Comparison of ENCODE assay signal across 31 cellular contexts in genomic region chr3:77052733-77053680, GRCh38. TPM values are rescaled to one million over a fixed set of nuclear protein-coding genes. Genes with fewer than 3 reads are reported as not detected.
DNase-seq lines count a peak whose midpoint lies in the region; ATAC-seq, FAIRE-seq and TF ChIP-seq lines count a peak whose summit lies in the region.
"Had no signal": no experiment of that assay in that cellular context is flagged by ENCODE, and none has a peak within 500 bp of the region (broad histone marks: within the 10 kb centered on the region; RNA-seq: fewer than 3 reads in every experiment).

No MANE protein-coding gene starts in this region.

- H3K9me2 ChIP-seq in OCI-LY7 (ENCODE audit: insufficient read depth, low read length): no peaks in the 10 kb centered on the region

- no peaks in the 10 kb centered on the region for H3K4me1 Mint-ChIP-seq in natural killer cell treated with Interleukin-12 subunit alpha and Interleukin-12 subunit beta and Interleukin-15 and Interleukin-18, amount 100 ng/mL, for 72 hours (ENCODE audit: low read depth in 2 of 2)
- H3K4me1 Mint-ChIP-seq: activated naive CD4-positive, alpha-beta T cell treated with anti-CD3 and anti-CD28 coated beads, Interleukin-2, amount 50 U/mL, for 24 hours had no signal

- H3K27ac ChIP-seq in colonic mucosa (no peak overlapping the region), SJCRH30 (no peak overlapping the region), OCI-LY7 (ENCODE audit: low read depth, low read length, poor library complexity, severe bottlenecking) (no peak overlapping the region)
- H3K27ac ChIP-seq: epithelial cell of prostate, GM23248, PC-9, sigmoid colon, tibial artery, WERI-Rb-1 had no signal

- H3K4me2 ChIP-seq in OCI-LY7 (ENCODE audit: low read length): no peak overlapping the region
- H3K4me2 ChIP-seq: PC-9 had no signal

- intact Hi-C loops in colonic mucosa (cut with DNase I): no loop called here
- intact Hi-C loops in OCI-LY7 (cut with micrococcal nuclease; ENCODE audit: unreplicated experiment): no loop called here

- DNase-seq in G401 (ENCODE audit: low spot score) (peak; percentile 35), NCI-H1105 treated with DMSO at 0.1 percent for 48 hours (lab: John Stamatoyannopoulos, UW) (peak; percentile 76), adipocyte (ENCODE audit: low read depth) (peak; percentile 67), colonic mucosa (no peak), SJCRH30 (no peak), OCI-LY7 (ENCODE audit: low spot score) (no peak)
- no peak for DNase-seq in natural killer cell treated with Interleukin-12 subunit alpha and Interleukin-12 subunit beta and Interleukin-15 and Interleukin-18, amount 100 ng/mL, for 72 hours (ENCODE audit: low spot score)
- DNase-seq: activated CD4-positive, alpha-beta T cell treated with anti-CD3 and anti-CD28 coated beads for 48 hours; activated CD8-positive, alpha-beta memory T cell treated with anti-CD3 and anti-CD28 coated beads for 24 hours; activated T-cell treated with anti-CD3 and anti-CD28 coated beads for 4 hours; amygdala; CD4-positive, alpha-beta T cell; GM23248; Kasumi-1; kidney; left ventricle myocardium superior; mesendoderm; NCI-H2081 treated with DMSO at 0.1 percent for 48 hours; NK-92 treated with Interleukin-12 subunit alpha and Interleukin-12 subunit beta, amount 100 ng/mL, for 24 hours; nucleus accumbens; PC-9; sigmoid colon; stimulated activated CD4-positive, alpha-beta T cell treated with anti-CD3 and anti-CD28 coated beads, Interleukin-4, amount 100 ng/mL, for 24 hours; T1000; tibial artery; WERI-Rb-1 had no signal

- no peak for ATAC-seq in natural killer cell treated with Interleukin-12 subunit alpha and Interleukin-12 subunit beta and Interleukin-15 and Interleukin-18, amount 100 ng/mL, for 72 hours
- ATAC-seq: left ventricle myocardium superior, Right ventricle myocardium inferior had no signal

- H3K4me1 ChIP-seq in adipocyte (ENCODE audit: control insufficient read depth, insufficient read depth, low read length) (peaks cover 3% of the 10 kb centered on the region), colonic mucosa (no peaks in the 10 kb centered on the region), SJCRH30 (no peaks in the 10 kb centered on the region), OCI-LY7 (ENCODE audit: insufficient read depth, low read length, poor library complexity, severe bottlenecking) (no peaks in the 10 kb centered on the region)
- H3K4me1 ChIP-seq: sigmoid colon, tibial artery had no signal

- H3K27me3 Mint-ChIP-seq in natural killer cell treated with Interleukin-12 subunit alpha and Interleukin-12 subunit beta and Interleukin-15 and Interleukin-18, amount 100 ng/mL, for 72 hours: no peaks in the 10 kb centered on the region
- H3K27me3 Mint-ChIP-seq: activated naive CD4-positive, alpha-beta T cell treated with anti-CD3 and anti-CD28 coated beads, Interleukin-2, amount 50 U/mL, for 24 hours; CD4-positive, alpha-beta T cell had no signal

- H3K9ac ChIP-seq in adipocyte (ENCODE audit: low read length) (no peak overlapping the region), colonic mucosa (ENCODE audit: low read depth in 2 of 2, low read length in 2 of 2) (no peak overlapping the region)
- H3K9ac ChIP-seq: GM23248 had no signal

- H3K9me3 ChIP-seq in adipocyte (ENCODE audit: control insufficient read depth, low read length): no peaks in the 10 kb centered on the region
- H3K9me3 ChIP-seq in colonic mucosa: no peaks in the 10 kb centered on the region
- H3K9me3 ChIP-seq in SJCRH30 (replicated peaks): no peaks in the 10 kb centered on the region
- H3K9me3 ChIP-seq in OCI-LY7 (ENCODE audit: low read length): no peaks in the 10 kb centered on the region
- H3K9me3 ChIP-seq: sigmoid colon, tibial artery had no signal

- no peak overlapping the region for H2AFZ ChIP-seq in OCI-LY7 (ENCODE audit: low read length)
- H2AFZ ChIP-seq: GM23248, PC-9 had no signal

- H3K4me3 Mint-ChIP-seq in natural killer cell treated with Interleukin-12 subunit alpha and Interleukin-12 subunit beta and Interleukin-15 and Interleukin-18, amount 100 ng/mL, for 72 hours: no peak overlapping the region
- H3K4me3 Mint-ChIP-seq: activated naive CD4-positive, alpha-beta T cell treated with anti-CD3 and anti-CD28 coated beads, Interleukin-2, amount 50 U/mL, for 24 hours; CD4-positive, alpha-beta T cell had no signal

- FAIRE-seq in islet of Langerhans (lab: Jason Lieb, UNC): peak; percentile 78
- FAIRE-seq: kidney had no signal

- BruUV-seq in OCI-LY7 (replicated peaks; lab: Mats Ljungman, UMichigan): no TSS peak

- H3K4me3 ChIP-seq in adipocyte (ENCODE audit: low read length): no peak overlapping the region
- no peak overlapping the region for H3K4me3 ChIP-seq in colonic mucosa
- H3K4me3 ChIP-seq in SJCRH30: no peak overlapping the region
- no peak overlapping the region for H3K4me3 ChIP-seq in OCI-LY7 (ENCODE audit: low read depth, low read length, poor library complexity, severe bottlenecking)
- H3K4me3 ChIP-seq: GM23248, PC-9, sigmoid colon, tibial artery had no signal

- no peaks in the 10 kb centered on the region for H3K36me3 Mint-ChIP-seq in natural killer cell treated with Interleukin-12 subunit alpha and Interleukin-12 subunit beta and Interleukin-15 and Interleukin-18, amount 100 ng/mL, for 72 hours
- H3K36me3 Mint-ChIP-seq: activated naive CD4-positive, alpha-beta T cell treated with anti-CD3 and anti-CD28 coated beads, Interleukin-2, amount 50 U/mL, for 24 hours had no signal

- in situ Hi-C loops in G401 (cut with HindIII; ENCODE audit: low sequenced_read_pairs): no loop called here

- CTCF ChIA-PET in OCI-LY7 (lab: Charles Lee; ENCODE audit: unreplicated experiment): no interaction called here

- H4K20me1 ChIP-seq in OCI-LY7 (ENCODE audit: insufficient read depth, low read length): no peaks in the 10 kb centered on the region

- H3K27me3 ChIP-seq in adipocyte (replicated peaks; ENCODE audit: control insufficient read depth, insufficient read depth, low read length) (no peaks in the 10 kb centered on the region), colonic mucosa (no peaks in the 10 kb centered on the region), SJCRH30 (no peaks in the 10 kb centered on the region)
- H3K27me3 ChIP-seq: sigmoid colon, tibial artery had no signal

- POLR2A ChIA-PET in OCI-LY7 (lab: Charles Lee): no interaction called here

- no peaks in the 10 kb centered on the region for H3K36me3 ChIP-seq in adipocyte (ENCODE audit: control insufficient read depth, insufficient read depth, low read length, severe bottlenecking)
- H3K36me3 ChIP-seq in colonic mucosa: no peaks in the 10 kb centered on the region
- H3K36me3 ChIP-seq in SJCRH30: no peaks in the 10 kb centered on the region
- H3K36me3 ChIP-seq in OCI-LY7 (ENCODE audit: insufficient read depth, low read length): no peaks in the 10 kb centered on the region
- H3K36me3 ChIP-seq: sigmoid colon, tibial artery, WERI-Rb-1 had no signal

- no peak for TF ChIP-seq CTCF in colonic mucosa (IDR thresholded peaks at IDR 0.05)
- TF ChIP-seq CTCF in OCI-LY7 (conservative IDR thresholded peaks at IDR 0.05; ENCODE audit: low read length): no peak

- H3K27ac Mint-ChIP-seq in natural killer cell treated with Interleukin-12 subunit alpha and Interleukin-12 subunit beta and Interleukin-15 and Interleukin-18, amount 100 ng/mL, for 72 hours: no peak overlapping the region
- H3K27ac Mint-ChIP-seq: activated naive CD4-positive, alpha-beta T cell treated with anti-CD3 and anti-CD28 coated beads, Interleukin-2, amount 50 U/mL, for 24 hours; CD4-positive, alpha-beta T cell had no signal

- no peaks in the 10 kb centered on the region for H3K79me2 ChIP-seq in OCI-LY7 (ENCODE audit: insufficient read depth, low read depth, low read length)

- H3K9me3 Mint-ChIP-seq in natural killer cell treated with Interleukin-12 subunit alpha and Interleukin-12 subunit beta and Interleukin-15 and Interleukin-18, amount 100 ng/mL, for 72 hours: peaks cover 4% of the 10 kb centered on the region
- H3K9me3 Mint-ChIP-seq: activated naive CD4-positive, alpha-beta T cell treated with anti-CD3 and anti-CD28 coated beads, Interleukin-2, amount 50 U/mL, for 24 hours had no signal

RNA-seq across cellular contexts. Expression of gene ROBO2, which starts 13.1 kb away (rescaled TPM):
- not detected in 2 replicates for total RNA-seq in G401 (2014; rRNA removed; shearing (Covaris generic))
- total RNA-seq in colonic mucosa (under 1 TPM; 0.74 to 0.88 TPM), OCI-LY7 (2022) (4.1 and 4.8 TPM in 2 replicates)
- total RNA-seq in SJCRH30 (2014; rRNA removed; shearing (Covaris generic)): 14.0 and 14.3 TPM in 2 replicates
- not detected for total RNA-seq in natural killer cell treated with Interleukin-12 subunit alpha and Interleukin-12 subunit beta and Interleukin-15 and Interleukin-18, amount 100 ng/mL, for 72 hours
- 0.06 TPM in 1 of 2 replicates, not detected in the other for total RNA-seq in OCI-LY7 (2014; rRNA removed; shearing (Covaris generic))
- total RNA-seq: CD4-positive, alpha-beta T cell; Daoy had no signal

Comparison
In these comparisons a context has a peak if more than half of its experiments do, and no peak if none do; other contexts are left out.
1. DNase-seq: peak in G401 (single experiment), NCI-H1105 treated with DMSO at 0.1 percent for 48 hours (single experiment) and adipocyte (single experiment); none in colonic mucosa (single experiment), SJCRH30 (0 of 2), natural killer cell treated with Interleukin-12 subunit alpha and Interleukin-12 subunit beta and Interleukin-15 and Interleukin-18, amount 100 ng/mL, for 72 hours (single experiment) and OCI-LY7 (single experiment).